In the genomic region with DNA sequence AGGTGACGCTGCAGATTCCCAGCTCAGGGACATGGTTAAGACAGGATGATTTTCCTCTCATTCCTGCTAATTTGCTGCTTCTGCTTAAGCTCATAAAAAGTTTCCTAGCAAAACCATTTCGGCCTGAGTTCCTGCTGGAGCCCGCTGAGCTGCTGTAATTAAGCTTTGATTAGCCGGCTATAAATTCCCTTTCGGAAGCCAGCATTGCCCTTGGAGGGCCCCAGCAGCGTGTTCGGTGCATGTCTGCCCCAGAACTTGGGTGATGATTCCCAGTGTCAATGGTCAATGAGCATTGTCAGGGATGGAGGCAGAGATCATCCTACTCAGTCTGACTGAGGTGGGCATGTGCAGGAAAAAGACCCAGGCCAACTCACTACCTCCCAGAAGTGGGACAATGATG, we compare ENCODE assay signal across 17 cellular contexts.
A peak's percentile ranks its signal among the peaks of the same experiment; 100 is the strongest.
DNase-seq lines count a peak whose midpoint lies in the region; ATAC-seq, FAIRE-seq and TF ChIP-seq lines count a peak whose summit lies in the region.
"Had no signal": no experiment of that assay in that cellular context is flagged by ENCODE, and none has a peak within 500 bp of the region (broad histone marks: within the 10 kb centered on the region; RNA-seq: fewer than 3 reads in every experiment).

No MANE protein-coding gene starts in this region.

- no peak for ATAC-seq in HG02642 (IDR thresholded peaks at IDR 0.05; ENCODE audit: poor library complexity, unreplicated experiment)
- ATAC-seq: HepG2 had no signal

- in situ Hi-C loops in ACHN (cut with HindIII; ENCODE audit: low pct_ligation_motif_present, low pct_unique_long_range_greater_than_20kb, low sequenced_read_pairs) = no loop called here

- intact Hi-C loops in kidney (cut with DNase I) = no loop called here

- FAIRE-seq in kidney (lab: Jason Lieb, UNC) = no peak
- FAIRE-seq: A204.1, HepG2 had no signal

- peak; percentile 20 for DNase-seq in NCI-H69 (lab: John Stamatoyannopoulos, UW)
- DNase-seq in NCI-H82 treated with DMSO at 0.1 percent for 48 hours (lab: John Stamatoyannopoulos, UW; ENCODE audit: unreplicated experiment) = peak; percentile 34
- peak; percentile 25 for DNase-seq in kidney
- DNase-seq in retina = peak; percentile 36
- no peak for DNase-seq in OCI-M1 (lab: John Stamatoyannopoulos, UW)
- DNase-seq in ACHN = no peak
- DNase-seq: AML-193; CD4-positive, alpha-beta memory T cell; DMS153; DMS79; GDM1; KBM-7 had no signal

- H3K9ac ChIP-seq in kidney (ENCODE audit: low read length in 2 of 2) = no peak overlapping the region

- no peak for TF ChIP-seq CTCF in kidney (IDR thresholded peaks at IDR 0.05; ENCODE audit: borderline replicate concordance, extremely low read depth, insufficient read depth)

- no peaks in the 10 kb centered on the region for H3K36me3 ChIP-seq in kidney (ENCODE audit: control insufficient read depth in 1 of 2, insufficient read depth in 2 of 2, low read length in 2 of 2)
- H3K36me3 ChIP-seq: HAP-1 had no signal

- no peak overlapping the region for H3K4me3 ChIP-seq in kidney (ENCODE audit: low read length in 2 of 2)
- H3K4me3 ChIP-seq: HAP-1 had no signal

- no peak overlapping the region for H3K27ac ChIP-seq in kidney (ENCODE audit: low read depth in 2 of 2, low read length in 2 of 2)
- H3K27ac ChIP-seq: C4-2B had no signal

- no peaks in the 10 kb centered on the region for H3K9me3 ChIP-seq in kidney (ENCODE audit: control insufficient read depth in 1 of 2, low read length in 2 of 2)
- H3K9me3 ChIP-seq: HAP-1 had no signal

- no peaks in the 10 kb centered on the region for H3K4me1 ChIP-seq in kidney (ENCODE audit: control insufficient read depth in 1 of 2, insufficient read depth in 1 of 2, low read depth in 1 of 2, low read length in 2 of 2)
- H3K4me1 ChIP-seq: HAP-1 had no signal

Comparison
In these comparisons a context has a peak if more than half of its experiments do, and no peak if none do; other contexts are left out.
1. DNase-seq: peak in NCI-H69 (single experiment), NCI-H82 treated with DMSO at 0.1 percent for 48 hours (single experiment), kidney (single experiment) and retina (single experiment); none in OCI-M1 (single experiment) and ACHN (single experiment).